Comparison of ENCODE assay signal across 28 cellular contexts in the genomic region with DNA sequence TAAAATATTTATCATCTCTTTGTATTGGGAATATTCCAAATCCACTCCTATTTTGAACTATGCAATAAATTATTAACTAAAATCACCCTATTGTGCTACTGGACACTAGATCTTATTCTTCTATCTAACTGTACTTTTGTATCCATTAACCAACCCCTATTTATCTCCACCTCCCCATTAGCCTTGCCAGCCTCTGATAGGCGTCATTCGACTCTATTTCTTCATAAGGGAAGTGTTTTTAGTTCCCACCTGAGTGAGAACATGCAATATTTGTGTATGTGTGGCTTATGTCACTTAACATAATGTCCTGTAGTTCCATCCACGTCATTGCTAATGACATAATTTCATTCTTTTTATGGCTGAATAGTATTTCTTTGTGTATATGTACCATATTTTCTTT.
"Had no signal": no experiment of that assay in that cellular context is flagged by ENCODE, and none has a peak within 500 bp of the region (broad histone marks: within the 10 kb centered on the region; RNA-seq: fewer than 3 reads in every experiment).

No MANE protein-coding gene starts in this region.

- H3K9me3 ChIP-seq: colonic mucosa, esophagus muscularis mucosa, esophagus squamous epithelium, gastrocnemius medialis, gastroesophageal sphincter, heart left ventricle had no signal

- H3K9me3 Mint-ChIP-seq: dendritic cell treated with granulocyte-macrophage colony-stimulating factor and Interleukin-4, amounts not matched to agents 40 ng/mL and 50 ng/mL, for 4 days; effector memory CD8-positive, alpha-beta T cell had no signal

- FAIRE-seq: colon, endometrium, endothelial cell of umbilical vein, frontal cortex had no signal

- H3K4me3 ChIP-seq: colonic mucosa, coronary artery, dorsolateral prefrontal cortex, esophagus muscularis mucosa, esophagus squamous epithelium, gastrocnemius medialis, gastroesophageal sphincter, heart left ventricle had no signal

- H3K4me3 Mint-ChIP-seq: dendritic cell treated with granulocyte-macrophage colony-stimulating factor and Interleukin-4, amounts not matched to agents 40 ng/mL and 50 ng/mL, for 4 days; effector memory CD8-positive, alpha-beta T cell; endodermal cell had no signal

- H3K4me1 ChIP-seq: colonic mucosa, esophagus muscularis mucosa, foreskin keratinocyte, gastrocnemius medialis, gastroesophageal sphincter, heart left ventricle had no signal

- H3K27ac ChIP-seq: colonic mucosa, coronary artery, dorsolateral prefrontal cortex, epithelial cell of prostate, esophagus muscularis mucosa, esophagus squamous epithelium, foreskin keratinocyte, gastrocnemius medialis, gastroesophageal sphincter, heart left ventricle had no signal

- ATAC-seq: effector memory CD8-positive, alpha-beta T cell; esophagus mucosa; foreskin keratinocyte; gastrocnemius medialis; gastroesophageal sphincter; heart left ventricle had no signal

- H3K36me3 ChIP-seq: colonic mucosa had no signal

- H3K27ac Mint-ChIP-seq: dendritic cell treated with granulocyte-macrophage colony-stimulating factor and Interleukin-4, amounts not matched to agents 40 ng/mL and 50 ng/mL, for 4 days; effector memory CD8-positive, alpha-beta T cell; endodermal cell had no signal

- DNase-seq: colonic mucosa; cortex of kidney; dermis blood vessel endothelial cell; dorsolateral prefrontal cortex; effector CD4-positive, alpha-beta T cell; effector CD8-positive, alpha-beta T cell; effector memory CD4-positive, alpha-beta T cell; effector memory CD8-positive, alpha-beta T cell; endodermal cell; erythroblast; esophagus squamous epithelium; foreskin fibroblast; foreskin keratinocyte; foreskin melanocyte; gastrocnemius medialis; glutamatergic neuron; head of caudate nucleus; heart left ventricle had no signal

- H3K27me3 ChIP-seq: colonic mucosa, dorsolateral prefrontal cortex, esophagus muscularis mucosa, esophagus squamous epithelium, foreskin keratinocyte, gastrocnemius medialis, gastroesophageal sphincter, heart left ventricle had no signal

- H3K27me3 Mint-ChIP-seq: dendritic cell treated with granulocyte-macrophage colony-stimulating factor and Interleukin-4, amounts not matched to agents 40 ng/mL and 50 ng/mL, for 4 days; effector memory CD8-positive, alpha-beta T cell had no signal

- H3K4me1 Mint-ChIP-seq: endodermal cell had no signal
